ENCODE assay signal across 9 cellular contexts in the genomic region with DNA sequence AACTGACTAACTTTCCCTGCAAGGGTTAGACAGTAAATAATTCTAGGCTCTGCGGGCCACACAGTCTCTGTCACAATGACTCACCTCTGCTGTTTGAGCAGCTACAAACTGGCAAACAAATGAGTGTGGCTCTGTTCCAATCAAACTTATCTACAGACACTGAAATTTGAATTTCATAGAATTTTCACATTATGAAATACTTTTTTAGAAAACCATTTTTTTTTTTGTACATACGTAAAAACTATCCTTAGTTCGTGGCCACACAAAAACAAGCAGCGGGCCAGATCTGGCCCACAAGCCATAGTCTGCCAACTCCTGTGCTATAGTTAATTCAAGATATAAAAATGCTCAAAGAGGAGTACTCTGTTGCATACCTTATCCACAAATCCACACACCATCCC. TPM values are rescaled to one million over a fixed set of nuclear protein-coding genes. Genes with fewer than 3 reads are reported as not detected.
DNase-seq lines count a peak whose midpoint lies in the region; ATAC-seq, FAIRE-seq and TF ChIP-seq lines count a peak whose summit lies in the region.
"Had no signal": no experiment of that assay in that cellular context is flagged by ENCODE, and none has a peak within 500 bp of the region (broad histone marks: within the 10 kb centered on the region; RNA-seq: fewer than 3 reads in every experiment).

No MANE protein-coding gene starts in this region.

- H3K4me1 Mint-ChIP-seq in activated CD4-positive, alpha-beta T cell treated with anti-CD3 and anti-CD28 coated beads for 36 hours: peaks cover 88% of the 10 kb centered on the region

- no peaks in the 10 kb centered on the region for H3K9me2 ChIP-seq in OCI-LY7 (ENCODE audit: insufficient read depth, low read length)

- H3K4me1 ChIP-seq in small intestine (ENCODE audit: control insufficient read depth in 2 of 2, insufficient read depth in 1 of 2, low read depth in 1 of 2, low read length in 1 of 2) (peaks cover 0 to 3% of the 10 kb centered on the region in 2 donors), OCI-LY7 (ENCODE audit: insufficient read depth, low read length, poor library complexity, severe bottlenecking) (peaks cover 21% of the 10 kb centered on the region)

- no TSS peak for BruUV-seq in OCI-LY7 (replicated peaks; lab: Mats Ljungman, UMichigan)

- peak; percentile 58 for ATAC-seq in activated CD4-positive, alpha-beta T cell treated with anti-CD3 and anti-CD28 coated beads for 36 hours
- no peak for ATAC-seq in HG03139 (IDR thresholded peaks at IDR 0.05; ENCODE audit: unreplicated experiment)

- H2AFZ ChIP-seq in OCI-LY7 (ENCODE audit: low read length): no peak overlapping the region

- H3K9me3 Mint-ChIP-seq in activated CD4-positive, alpha-beta T cell treated with anti-CD3 and anti-CD28 coated beads for 36 hours (ENCODE audit: low read depth): no peaks in the 10 kb centered on the region

- intact Hi-C loops in activated CD4-positive, alpha-beta T cell treated with anti-CD3 and anti-CD28 coated beads for 36 hours (cut with DNase I, micrococcal nuclease): loop anchor here (1.0 to 10.0 kb wide), 10 partner anchors 12 to 679 kb away; partner anchors contain the start of genes BMI1 (in 1 of the 2), C10orf67 (in 1 of the 2), DNAJC1 (in 1 of the 2) and MSRB2 (in 1 of the 2)
- intact Hi-C loops in OCI-LY7 (cut with micrococcal nuclease; ENCODE audit: unreplicated experiment): loop anchor here (5.0 kb wide), 1 partner anchor 64 kb away; no protein-coding TSS in a partner anchor

- peaks cover 8% of the 10 kb centered on the region; the same call in 1 of the 2 replicates for H3K79me2 ChIP-seq in OCI-LY7 (ENCODE audit: insufficient read depth, low read depth, low read length)

- peak overlapping the region; percentile 97 for H3K27ac Mint-ChIP-seq in activated CD4-positive, alpha-beta T cell treated with anti-CD3 and anti-CD28 coated beads for 36 hours

- H3K4me2 ChIP-seq in OCI-LY7 (ENCODE audit: low read length): no peak overlapping the region

- H3K36me3 Mint-ChIP-seq in activated CD4-positive, alpha-beta T cell treated with anti-CD3 and anti-CD28 coated beads for 36 hours (ENCODE audit: low read depth): peaks cover 8% of the 10 kb centered on the region

- no peaks in the 10 kb centered on the region for H3K27me3 ChIP-seq in small intestine (ENCODE audit: control insufficient read depth in 2 of 2, insufficient read depth in 2 of 2, low read length in 2 of 2)
- H3K27me3 ChIP-seq: BLaER1 had no signal

- no peak overlapping the region for H3K4me3 ChIP-seq in small intestine (ENCODE audit: low read depth in 1 of 2, low read length in 2 of 2)
- no peak overlapping the region for H3K4me3 ChIP-seq in OCI-LY7 (ENCODE audit: low read depth, low read length, poor library complexity, severe bottlenecking)
- H3K4me3 ChIP-seq: BLaER1 had no signal

- TF ChIP-seq CTCF in OCI-LY7 (conservative IDR thresholded peaks at IDR 0.05; ENCODE audit: low read length): no peak

- peak overlapping the region; percentile 70 for H3K4me3 Mint-ChIP-seq in activated CD4-positive, alpha-beta T cell treated with anti-CD3 and anti-CD28 coated beads for 36 hours

- POLR2A ChIA-PET in activated CD4-positive, alpha-beta T cell treated with anti-CD3 and anti-CD28 coated beads for 36 hours (lab: Charles Lee): interaction anchor here (0.6 to 2.6 kb wide), 6 partner anchors 12 to 81 kb away, joined by 5 to 16 read pairs (median 7); no protein-coding TSS in a partner anchor
- POLR2A ChIA-PET in OCI-LY7 (lab: Charles Lee): interaction anchor here (1.4 to 1.5 kb wide), 2 partner anchors 11 to 31 kb away, joined by 3 to 4 read pairs; no protein-coding TSS in a partner anchor

- no peaks in the 10 kb centered on the region for H3K27me3 Mint-ChIP-seq in activated CD4-positive, alpha-beta T cell treated with anti-CD3 and anti-CD28 coated beads for 36 hours

- H3K36me3 ChIP-seq in small intestine (ENCODE audit: control insufficient read depth in 2 of 2, insufficient read depth in 2 of 2, low read length in 2 of 2) (no peaks in the 10 kb centered on the region), OCI-LY7 (ENCODE audit: insufficient read depth, low read length) (no peaks in the 10 kb centered on the region)
- H3K36me3 ChIP-seq: BLaER1 had no signal

- peaks cover 5% of the 10 kb centered on the region; the same call in 1 of the 2 replicates for H4K20me1 ChIP-seq in OCI-LY7 (ENCODE audit: insufficient read depth, low read length)

- WGBS in small intestine, 3 donors: 63 to 79% (median 64%) methylated on average over 4 of the region's 4 CpGs

- peak; percentile 62 for DNase-seq in activated CD4-positive, alpha-beta T cell treated with anti-CD3 and anti-CD28 coated beads for 36 hours
- DNase-seq in activated CD4-positive, alpha-beta T cell treated with anti-CD3 and anti-CD28 coated beads for 1 hour: no peak
- peak; percentile 57 for DNase-seq in T-helper 22 cell (ENCODE audit: low read depth)
- peak; percentile 67 to 85 for DNase-seq in dermis microvascular lymphatic vessel endothelial cell (ENCODE audit: low read depth in 2 of 2)
- peak; percentile 17 for DNase-seq in small intestine
- DNase-seq in OCI-LY7 (ENCODE audit: low spot score): no peak
- no peak for DNase-seq in GM19239 (ENCODE audit: insufficient read length, low spot score)

- CTCF ChIA-PET in activated CD4-positive, alpha-beta T cell treated with anti-CD3 and anti-CD28 coated beads for 36 hours (lab: Charles Lee): interaction anchor here (0.6 to 1.3 kb wide), 5 partner anchors 12 to 171 kb away, joined by 3 read pairs; no protein-coding TSS in a partner anchor
- CTCF ChIA-PET in OCI-LY7 (lab: Charles Lee; ENCODE audit: unreplicated experiment): no interaction called here

- no peaks in the 10 kb centered on the region for H3K9me3 ChIP-seq in small intestine (ENCODE audit: control insufficient read depth, low read depth)
- no peaks in the 10 kb centered on the region for H3K9me3 ChIP-seq in OCI-LY7 (ENCODE audit: low read length)
- H3K9me3 ChIP-seq: BLaER1 had no signal

- H3K27ac ChIP-seq in small intestine (ENCODE audit: low read depth in 1 of 2, low read length in 1 of 2): peak overlapping the region; percentile 32 to 75
- no peak overlapping the region for H3K27ac ChIP-seq in OCI-LY7 (ENCODE audit: low read depth, low read length, poor library complexity, severe bottlenecking)
- H3K27ac ChIP-seq: BLaER1 had no signal

- FAIRE-seq in small intestine (lab: Jason Lieb, UNC): no peak
- no peak for FAIRE-seq in GM19239 (lab: Jason Lieb, UNC)

RNA-seq across cellular contexts. Expression of gene PIP4K2A, which starts 32.6 kb away (rescaled TPM):
- 100 to 1,000 TPM; 105 to 108 TPM for total RNA-seq in activated CD4-positive, alpha-beta T cell treated with anti-CD3 and anti-CD28 coated beads for 36 hours
- total RNA-seq in dermis microvascular lymphatic vessel endothelial cell (27.0 and 27.9 TPM in 2 replicates), OCI-LY7 (2022) (42.6 and 43.3 TPM in 2 replicates)
- 10 to 100 TPM in 1 of 3 donors, 1 to 10 TPM in 2; 4.5 to 11.3 (median 7.7) TPM for polyA plus RNA-seq in small intestine
- total RNA-seq in OCI-LY7 (2014; rRNA removed; shearing (Covaris generic)): 32.5 and 37.9 TPM in 2 replicates

Comparison
In these comparisons a context has a peak if more than half of its experiments do, and no peak if none do; other contexts are left out.
1. DNase-seq: peak in activated CD4-positive, alpha-beta T cell treated with anti-CD3 and anti-CD28 coated beads for 36 hours (single experiment), T-helper 22 cell (single experiment), dermis microvascular lymphatic vessel endothelial cell (2 of 2) and small intestine (single experiment); none in activated CD4-positive, alpha-beta T cell treated with anti-CD3 and anti-CD28 coated beads for 1 hour (single experiment), OCI-LY7 (single experiment) and GM19239 (single experiment).